8 cellular contexts compared by ENCODE assay signal in the genomic region with DNA sequence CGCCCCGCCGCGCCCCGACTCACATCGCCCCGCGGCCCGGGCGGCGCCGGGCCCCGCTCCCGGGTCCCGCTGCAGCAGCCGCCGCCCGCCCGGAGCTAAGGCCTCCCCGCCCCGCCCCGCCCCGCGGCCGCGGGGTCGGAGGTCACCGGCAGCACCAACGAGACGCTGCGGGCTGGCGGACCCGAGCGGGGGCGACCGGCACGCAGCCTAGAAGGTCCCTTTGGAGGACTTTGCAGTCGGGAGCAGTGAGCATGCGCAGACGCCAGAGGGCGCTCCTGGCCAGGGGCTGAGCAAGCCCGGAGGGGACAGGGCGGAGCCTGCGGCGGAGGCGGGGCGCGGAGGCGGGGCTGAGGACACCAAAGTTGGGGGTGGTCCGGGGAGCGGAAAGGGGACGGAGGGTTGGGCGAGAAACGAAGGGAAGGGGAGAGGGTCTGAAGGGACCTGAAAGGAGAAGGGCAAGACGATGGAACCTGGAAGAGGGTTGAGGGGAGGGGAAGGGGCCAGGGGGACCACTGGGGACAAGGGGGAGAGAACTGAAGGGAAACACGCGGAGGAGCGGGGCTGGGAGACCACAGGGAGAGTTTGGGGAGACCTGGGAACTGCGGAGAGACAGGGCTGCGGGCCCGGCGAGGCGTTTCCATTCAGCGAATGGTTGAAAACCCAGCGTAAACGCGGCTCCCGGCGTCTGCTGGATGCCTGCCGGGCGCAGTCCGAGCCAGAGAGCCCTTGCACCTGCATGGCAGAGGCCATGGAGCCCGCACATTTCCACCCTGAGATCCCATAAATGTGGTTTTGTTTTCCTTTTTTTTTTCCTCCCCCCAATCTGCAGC. TPM values are rescaled to one million over a fixed set of nuclear protein-coding genes. Genes with fewer than 3 reads are reported as not detected.
DNase-seq lines count a peak whose midpoint lies in the region; ATAC-seq and TF ChIP-seq lines count a peak whose summit lies in the region.

A gene with protein sequence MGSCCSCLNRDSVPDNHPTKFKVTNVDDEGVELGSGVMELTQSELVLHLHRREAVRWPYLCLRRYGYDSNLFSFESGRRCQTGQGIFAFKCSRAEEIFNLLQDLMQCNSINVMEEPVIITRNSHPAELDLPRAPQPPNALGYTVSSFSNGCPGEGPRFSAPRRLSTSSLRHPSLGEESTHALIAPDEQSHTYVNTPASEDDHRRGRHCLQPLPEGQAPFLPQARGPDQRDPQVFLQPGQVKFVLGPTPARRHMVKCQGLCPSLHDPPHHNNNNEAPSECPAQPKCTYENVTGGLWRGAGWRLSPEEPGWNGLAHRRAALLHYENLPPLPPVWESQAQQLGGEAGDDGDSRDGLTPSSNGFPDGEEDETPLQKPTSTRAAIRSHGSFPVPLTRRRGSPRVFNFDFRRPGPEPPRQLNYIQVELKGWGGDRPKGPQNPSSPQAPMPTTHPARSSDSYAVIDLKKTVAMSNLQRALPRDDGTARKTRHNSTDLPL (minus strand): TSS at position 108 of the 830 bp plus-strand sequence. CDS start 2,913 bp downstream, outside the sequence.

- TF ChIP-seq CTCF in HCT116 (IDR thresholded peaks at IDR 0.05 in 2 of 3, conservative IDR thresholded peaks at IDR 0.05 in 1 of 3; ENCODE audit: borderline replicate concordance in 1 of 3, insufficient read depth in 1 of 3, low read depth in 2 of 3, low read length in 2 of 3) (peak in 2 of 3 experiments; percentile 86 to 90; a peak in 4 of 6 replicates), MM.1S (IDR thresholded peaks at IDR 0.05; ENCODE audit: low read length) (peak; percentile 88), gastroesophageal sphincter (IDR thresholded peaks at IDR 0.05) (peak; percentile 78 to 95 (median 88)), suprapubic skin (IDR thresholded peaks at IDR 0.05) (peak; percentile 83 to 93)

- TF ChIP-seq EP300 in gastroesophageal sphincter (IDR thresholded peaks at IDR 0.05) = no peak
- no peak for TF ChIP-seq EP300 in suprapubic skin (IDR thresholded peaks at IDR 0.05)

- peak within 1 kb of the TSS; percentile 68 for H3K9ac ChIP-seq in HCT116 (ENCODE audit: low read length)
- H3K9ac ChIP-seq in MM.1S (ENCODE audit: low read length) = peak within 1 kb of the TSS; percentile 55; the same call in 1 of the 2 replicates

- H3K36me3 ChIP-seq in HCT116 (ENCODE audit: control insufficient read depth in 1 of 2, insufficient read depth in 2 of 2, low read length in 2 of 2) (no peaks in the 10 kb centered on the region; a peak in 1 of 4 replicates), MM.1S (replicated peaks; ENCODE audit: insufficient read depth, low read length) (no peaks in the 10 kb centered on the region), gastroesophageal sphincter (peaks cover 0 to 29% of the 10 kb centered on the region in 2 donors), suprapubic skin (peaks cover 14% of the 10 kb centered on the region)

- POLR2A ChIA-PET in HCT116 (lab: Charles Lee) = no interaction called here

- H3K79me2 ChIP-seq in HCT116 (ENCODE audit: insufficient read depth, low read length) = no peaks in the 10 kb centered on the region
- no peaks in the 10 kb centered on the region for H3K79me2 ChIP-seq in MM.1S (ENCODE audit: low read length)

- H2AFZ ChIP-seq in HCT116 (ENCODE audit: low read depth, low read length, poor library complexity, severe bottlenecking) (peak within 1 kb of the TSS; percentile 80), MM.1S (ENCODE audit: low read length) (peak within 1 kb of the TSS; percentile 93)

- intact Hi-C loops in HCT116 (cut with micrococcal nuclease) = loop anchor here (1.0 to 10.0 kb wide), 5 partner anchors 45 to 435 kb away; partner anchors contain the start of genes MRPS10 and TFEB

- H3K9me3 ChIP-seq in HCT116 (ENCODE audit: control insufficient read depth in 1 of 2, insufficient read depth in 1 of 2, low read depth in 1 of 2, low read length in 2 of 2) (no peaks in the 10 kb centered on the region), MM.1S (replicated peaks; ENCODE audit: insufficient read depth, low read length) (no peaks in the 10 kb centered on the region), gastroesophageal sphincter (no peaks in the 10 kb centered on the region), suprapubic skin (no peaks in the 10 kb centered on the region)

- H3F3A ChIP-seq in MM.1S (ENCODE audit: insufficient read depth, low read length) = no peaks in the 10 kb centered on the region

- TF ChIP-seq RAD21 in HCT116 (IDR thresholded peaks at IDR 0.05; ENCODE audit: low read depth) = no peak

- H3K27ac ChIP-seq in HCT116 (ENCODE audit: low read depth, low read length) (peak within 1 kb of the TSS; percentile 69), MM.1S (ENCODE audit: low read length) (no peak within 1 kb of the TSS), gastroesophageal sphincter (peak within 1 kb of the TSS; percentile 62 to 90 (median 86)), suprapubic skin (peak within 1 kb of the TSS; percentile 74)

- H4K20me1 ChIP-seq in HCT116 (ENCODE audit: insufficient read depth) = no peaks in the 10 kb centered on the region
- H4K20me1 ChIP-seq in MM.1S (ENCODE audit: insufficient read depth, low read length) = no peaks in the 10 kb centered on the region

- peak; percentile 83 for DNase-seq in GM04504 (ENCODE audit: low read depth)
- DNase-seq in HCT116 (ENCODE audit: low read depth, low spot score) = peak; percentile 90
- peak; percentile 94 for DNase-seq in MM.1S
- DNase-seq in SIG-M5 treated with dmso at 0.1 percent for 504 hours (lab: John Stamatoyannopoulos, UW; ENCODE audit: unreplicated experiment) = peak; percentile 82
- peak; percentile 99 for DNase-seq in activated naive CD4-positive, alpha-beta T cell treated with Interleukin-2 at 50 U/mL for 16 hours
- DNase-seq in nucleus accumbens (lab: John Stamatoyannopoulos, UW) = peak; percentile 47 to 99 (median 96)
- DNase-seq in suprapubic skin (ENCODE audit: low spot score in 2 of 2) = peak; percentile 99

- H3K9me2 ChIP-seq in HCT116 (ENCODE audit: insufficient read depth) = no peaks in the 10 kb centered on the region
- H3K9me2 ChIP-seq in MM.1S (replicated peaks; ENCODE audit: insufficient read depth, low read length) = no peaks in the 10 kb centered on the region

- TF ChIP-seq POLR2A in HCT116 (IDR thresholded peaks at IDR 0.05; ENCODE audit: borderline replicate concordance, extremely low read depth, insufficient read depth, insufficient read length) (no peak), gastroesophageal sphincter (IDR thresholded peaks at IDR 0.05) (peak; percentile 25 to 56), suprapubic skin (IDR thresholded peaks at IDR 0.05) (peak in 1 of 2 donors; percentile 22)

- RAD21 ChIA-PET in HCT116 (lab: Charles Lee; ENCODE audit: low non-redundant PET in 1 of 2, low total read pairs in 2 of 2, uncharacterized antibody in 2 of 2, unreplicated experiment in 2 of 2) = no interaction called here

- no TSS peak for BruUV-seq in HCT116 (replicated peaks; lab: Mats Ljungman, UMichigan)

- peak within 1 kb of the TSS; percentile 77 to 83 for H3K4me3 ChIP-seq in HCT116 (replicated peaks in 1 of 2; ENCODE audit: low read depth in 1 of 2, low read length in 2 of 2)
- peak within 1 kb of the TSS; percentile 89 for H3K4me3 ChIP-seq in MM.1S (ENCODE audit: low read length)
- peak within 1 kb of the TSS; percentile 83 to 86 for H3K4me3 ChIP-seq in gastroesophageal sphincter
- peak within 1 kb of the TSS; percentile 89 for H3K4me3 ChIP-seq in suprapubic skin

- 0% methylated on average over 11 to 26 of the region's 73 CpGs for WGBS in gastroesophageal sphincter (ENCODE audit: low coverage in 1 of 2), 2 donors
- WGBS in suprapubic skin = 2% methylated on average over 36 of the region's 73 CpGs

- H3K27me3 ChIP-seq in HCT116 (ENCODE audit: insufficient read depth, low read length) (no peaks in the 10 kb centered on the region), MM.1S (replicated peaks; ENCODE audit: insufficient read depth, low read length) (peaks cover 39% of the 10 kb centered on the region), gastroesophageal sphincter (no peaks in the 10 kb centered on the region), suprapubic skin (no peaks in the 10 kb centered on the region)

- peak; percentile 91 for ATAC-seq in HCT116
- ATAC-seq in gastroesophageal sphincter = peak; percentile 96

- H3K4me1 ChIP-seq in HCT116 (ENCODE audit: control insufficient read depth in 1 of 2, insufficient read depth in 2 of 2, low read length in 2 of 2) (peaks cover 14 to 23% of the 10 kb centered on the region in 2 experiments), MM.1S (ENCODE audit: low read length) (peaks cover 5% of the 10 kb centered on the region; the same call in 1 of the 2 replicates), gastroesophageal sphincter (peaks cover 0 to 61% (median 16%) of the 10 kb centered on the region in 3 donors), suprapubic skin (peaks cover 44% of the 10 kb centered on the region)

- CTCF ChIA-PET in HCT116 (lab: Charles Lee) = interaction anchor here (0.7 to 2.8 kb wide), 3 partner anchors 12 to 265 kb away, joined by 3 to 13 read pairs (median 4); no protein-coding TSS in a partner anchor

- H3K4me2 ChIP-seq in HCT116 (ENCODE audit: low read length) (peak within 1 kb of the TSS; percentile 99), MM.1S (ENCODE audit: low read depth, low read length) (peak within 1 kb of the TSS; percentile 92)

TF ChIP-seq in HCT116, 20 proteins besides CTCF, POLR2A, EP300 and RAD21:
- TF ChIP-seq POLR2AphosphoS5 (IDR thresholded peaks at IDR 0.05; ENCODE audit: low read depth, low read length) = peak; percentile 6
- no peak for TF ChIP-seq JUND (IDR thresholded peaks at IDR 0.05)
- TF ChIP-seq YY1 (IDR thresholded peaks at IDR 0.05; ENCODE audit: extremely low read depth, insufficient replicate concordance, low read depth, low read length) = peak; percentile 81

RNA-seq across cellular contexts. Expression of the gene that starts here (rescaled TPM):
- total RNA-seq in HCT116 (2021; ENCODE audit: unreplicated experiment) (5.9 TPM), gastroesophageal sphincter (1 to 10 TPM; 1.3 to 6.5 (median 4.0) TPM), suprapubic skin (1 to 10 TPM; 1.9 to 3.9 (median 3.7) TPM)
- 6.3 TPM in 2 replicates for polyA plus RNA-seq in HCT116 (2012)
